ENCODE assay signal across 17 cellular contexts in the genomic region with DNA sequence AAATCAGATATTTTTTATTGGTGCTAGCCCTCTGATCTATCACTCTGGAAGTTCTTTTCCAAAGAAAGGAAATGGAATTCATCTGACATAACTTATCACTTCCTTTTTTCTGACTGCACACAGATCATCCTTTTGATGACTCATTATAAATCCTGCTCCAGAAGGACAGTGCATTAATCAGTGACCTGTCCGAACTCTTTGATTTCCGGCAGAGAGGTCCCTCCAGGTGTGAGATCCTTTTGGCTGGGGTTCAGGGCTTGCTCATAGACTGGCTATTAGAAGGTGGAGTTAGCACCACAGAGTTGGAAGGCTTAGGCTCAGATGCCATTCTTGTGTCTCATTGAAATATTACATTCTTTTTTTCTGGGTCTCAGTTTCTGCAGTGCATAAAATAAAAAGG.
DNase-seq lines count a peak whose midpoint lies in the region; ATAC-seq, FAIRE-seq and TF ChIP-seq lines count a peak whose summit lies in the region.
"Had no signal": no experiment of that assay in that cellular context is flagged by ENCODE, and none has a peak within 500 bp of the region (broad histone marks: within the 10 kb centered on the region; RNA-seq: fewer than 3 reads in every experiment).

No MANE protein-coding gene starts in this region.

- peaks cover 42% of the 10 kb centered on the region for H3K4me1 ChIP-seq in HepG2 (ENCODE audit: insufficient read depth, low read length)

- TF ChIP-seq CTCF in BJ (IDR thresholded peaks at IDR 0.05; ENCODE audit: insufficient read depth, low read depth, low read length) (no peak), HepG2 (CRISPR knock-in tag; IDR thresholded peaks at IDR 0.05) (no peak)

- H3K9me3 ChIP-seq in HepG2 (ENCODE audit: low read length) = no peaks in the 10 kb centered on the region
- H3K9me3 ChIP-seq: heart right ventricle, SJSA1, tibial nerve had no signal

- H3K4me2 ChIP-seq in HepG2 (ENCODE audit: low read depth, low read length) = no peak overlapping the region

- CTCF ChIA-PET in BJ (lab: Yijun Ruan, JAX) = no interaction called here
- CTCF ChIA-PET in HepG2 (lab: Yijun Ruan, JAX; ENCODE audit: low intra/inter-chr PET ratio, low total read pairs) = no interaction called here

- peak; percentile 37 for DNase-seq in BJ (ENCODE audit: low read depth)
- DNase-seq in HTR-8/SVneo (ENCODE audit: insufficient read length, low spot score) = peak; percentile 88
- DNase-seq in astrocyte of the hippocampus (ENCODE audit: low read depth, low spot score) = peak; percentile 45
- no peak for DNase-seq in HepG2 (ENCODE audit: low spot score)
- DNase-seq in NCI-H82 (lab: John Stamatoyannopoulos, UW) = no peak
- DNase-seq in NCI-H774 (lab: John Stamatoyannopoulos, UW) = no peak
- no peak for DNase-seq in left lobe of liver (ENCODE audit: low spot score)
- DNase-seq: activated CD4-positive, alpha-beta T cell treated with anti-CD3 and anti-CD28 coated beads for 48 hours; activated effector memory CD4-positive, alpha-beta T cell treated with Interleukin-2 at 50 U/mL for 16 hours; CD4-positive, alpha-beta T cell; heart right ventricle; MM.1S; NCI-H510A; right cardiac atrium had no signal

- H3K36me3 ChIP-seq in BJ (ENCODE audit: control insufficient read depth, insufficient read depth, low read length) (no peaks in the 10 kb centered on the region), HepG2 (replicated peaks in 1 of 2; ENCODE audit: control insufficient read depth in 1 of 2, insufficient read depth in 2 of 2, low read length in 2 of 2) (no peaks in the 10 kb centered on the region)
- H3K36me3 ChIP-seq: heart right ventricle, SJSA1, tibial nerve had no signal

- no peak overlapping the region for H3K27ac ChIP-seq in HepG2 (ENCODE audit: extremely low read length, insufficient read depth, low read length)
- H3K27ac ChIP-seq: SJSA1, tibial nerve had no signal

- ATAC-seq in HepG2 (no peak), left lobe of liver (no peak), HG02571 (IDR thresholded peaks at IDR 0.05; ENCODE audit: unreplicated experiment) (no peak)
- ATAC-seq: right cardiac atrium had no signal

- no peak overlapping the region for H2AFZ ChIP-seq in HepG2 (ENCODE audit: low read length)

- no TSS peak for BruUV-seq in HepG2 (replicated peaks; lab: Mats Ljungman, UMichigan)

- no peak for TF ChIP-seq POLR2A in HepG2 (IDR thresholded peaks at IDR 0.05; ENCODE audit: insufficient read depth in 1 of 2, low read depth in 2 of 2, low read length in 2 of 2)

- no peaks in the 10 kb centered on the region for H4K20me1 ChIP-seq in HepG2 (ENCODE audit: insufficient read depth, low read length)

- TF ChIP-seq EP300 in HepG2 (IDR thresholded peaks at IDR 0.05; ENCODE audit: low read depth in 2 of 2, low read length in 2 of 2) = no peak
- no peak for TF ChIP-seq EP300 in HepG2 (CRISPR knock-in tag; IDR thresholded peaks at IDR 0.05; ENCODE audit: borderline replicate concordance)

- H3K9ac ChIP-seq in HepG2 (ENCODE audit: insufficient read depth, low read depth, low read length) = no peak overlapping the region

- no peaks in the 10 kb centered on the region for H3K27me3 ChIP-seq in BJ (ENCODE audit: control insufficient read depth, insufficient read depth, low read length)
- no peaks in the 10 kb centered on the region for H3K27me3 ChIP-seq in HepG2 (ENCODE audit: control insufficient read depth in 1 of 2, insufficient read depth in 2 of 2, low read length in 2 of 2)
- H3K27me3 ChIP-seq: heart right ventricle, SJSA1, tibial nerve had no signal

- in situ Hi-C loops in HepG2 (cut with HindIII; ENCODE audit: extremely low pct_ligation_motif_present, low pct_unique_long_range_greater_than_20kb) = no loop called here

- H3K4me3 ChIP-seq in BJ (ENCODE audit: low read depth, low read length) = no peak overlapping the region
- no peak overlapping the region for H3K4me3 ChIP-seq in HepG2 (replicated peaks in 1 of 3; ENCODE audit: insufficient read depth in 1 of 3, low read depth in 2 of 3, low read length in 3 of 3)
- H3K4me3 ChIP-seq: heart right ventricle, SJSA1, tibial nerve had no signal

- 68% methylated on average over 2 of the region's 2 CpGs for WGBS in HepG2 (ENCODE audit: low lambda C conversion rate)

- no peaks in the 10 kb centered on the region for H3K79me2 ChIP-seq in HepG2 (ENCODE audit: insufficient read depth, low read length)

- FAIRE-seq in HTR-8/SVneo (lab: Jason Lieb, UNC) = peak; percentile 95
- no peak for FAIRE-seq in HepG2 (lab: Jason Lieb, UNC)

- intact Hi-C loops in HepG2 (cut with micrococcal nuclease; ENCODE audit: unreplicated experiment) = loop anchor here (5.0 to 10.0 kb wide), 5 partner anchors 58 to 350 kb away; no protein-coding TSS in a partner anchor

- POLR2A ChIA-PET in BJ (lab: Charles Lee) (no interaction called here), HepG2 (lab: Yijun Ruan, JAX) (no interaction called here)

- TF ChIP-seq RAD21 in HepG2 (CRISPR knock-in tag; IDR thresholded peaks at IDR 0.05) = no peak

TF ChIP-seq in HepG2, 621 proteins besides CTCF, POLR2A, EP300 and RAD21:
- TF ChIP-seq FOSL2 (CRISPR knock-in tag; IDR thresholded peaks at IDR 0.05) (peak; percentile 51), ZNF34 (CRISPR knock-in tag; IDR thresholded peaks at IDR 0.05; ENCODE audit: borderline replicate concordance) (no peak), ZNF24 (IDR thresholded peaks at IDR 0.05) (no peak)

Comparison
In these comparisons a context has a peak if more than half of its experiments do, and no peak if none do; other contexts are left out.
1. DNase-seq: peak in BJ (single experiment), HTR-8/SVneo (single experiment) and astrocyte of the hippocampus (single experiment); none in HepG2 (single experiment), NCI-H82 (single experiment), NCI-H774 (single experiment) and left lobe of liver (single experiment).